ENCODE assay signal across 13 cellular contexts in the genomic region with DNA sequence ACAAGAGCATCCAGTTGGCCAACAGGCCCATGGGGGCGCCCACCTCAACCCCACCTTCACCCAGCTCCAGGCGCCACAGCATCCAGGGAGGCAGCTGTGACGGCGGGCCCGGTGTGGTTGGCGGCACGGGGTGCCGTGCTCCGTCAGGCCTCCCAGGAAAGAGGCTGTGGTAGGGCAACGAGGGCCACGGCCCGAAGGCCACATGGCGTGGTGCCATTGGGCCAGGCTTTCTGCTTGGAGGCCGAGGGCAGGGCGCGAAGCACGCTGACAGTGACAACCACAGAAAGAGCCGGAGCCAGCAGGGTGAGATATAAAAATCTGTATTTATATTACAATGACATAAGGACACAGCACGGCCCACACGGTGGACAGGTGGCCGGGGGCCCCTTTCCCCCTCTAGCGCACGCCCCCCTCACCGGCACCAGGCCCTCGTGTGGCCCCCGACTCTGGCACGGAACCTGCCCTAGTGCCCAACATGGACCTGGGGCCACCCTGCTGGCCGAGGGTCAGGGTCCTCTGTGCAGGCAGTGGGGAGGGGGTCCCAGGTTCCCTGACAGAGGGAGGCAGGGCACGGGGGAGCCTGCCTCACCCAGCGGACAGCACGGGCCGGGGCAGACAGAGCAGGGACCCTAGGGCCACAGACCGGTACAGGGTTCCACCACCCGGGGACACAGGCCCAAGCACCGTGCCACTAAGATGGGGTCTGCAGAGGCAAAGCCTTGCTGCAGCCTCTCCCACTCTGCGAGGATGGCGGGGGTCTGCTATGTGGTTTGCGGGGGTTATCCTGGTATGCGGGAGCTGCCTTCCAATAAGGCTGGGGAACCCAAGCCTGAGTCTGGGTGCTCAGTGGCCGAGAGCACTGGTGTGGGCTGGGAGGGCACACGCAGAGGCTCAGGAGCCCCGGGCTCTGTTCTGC. TPM values are rescaled to one million over a fixed set of nuclear protein-coding genes. Genes with fewer than 3 reads are reported as not detected.
DNase-seq lines count a peak whose midpoint lies in the region; ATAC-seq and TF ChIP-seq lines count a peak whose summit lies in the region.
"Had no signal": no experiment of that assay in that cellular context is flagged by ENCODE, and none has a peak within 500 bp of the region (broad histone marks: within the 10 kb centered on the region; RNA-seq: fewer than 3 reads in every experiment).

No MANE protein-coding gene starts in this region.

- no peak overlapping the region for H2AFZ ChIP-seq in H9 (ENCODE audit: low read length)

- DNase-seq in activated CD4-positive, alpha-beta T cell treated with anti-CD3 and anti-CD28 coated beads for 1 hour, result peak; percentile 6
- no peak for DNase-seq in activated CD4-positive, alpha-beta T cell treated with anti-CD3 and anti-CD28 coated beads for 4 hours
- DNase-seq in HK-2 (ENCODE audit: unreplicated experiment) (peak; percentile 2), heart left ventricle (peak in 4 of 5 donors; percentile 7 to 61 (median 26)), sciatic nerve (ENCODE audit: low spot score) (peak; percentile 56), H9 (no peak), NCI-H1092 treated with DMSO at 0.1 percent for 48 hours (lab: John Stamatoyannopoulos, UW) (no peak)
- DNase-seq: activated naive CD8-positive, alpha-beta T cell treated with anti-CD3 and anti-CD28 coated beads, Interleukin-2, amount 10 ng/mL, durations not matched to agents 7 days and 5 days; Caco-2; colonic mucosa; NCI-H187 had no signal

- WGBS in heart left ventricle, 4 donors, result 90 to 92% (median 92%) methylated on average over 34 to 42 of the region's 42 CpGs
- WGBS in H9 (ENCODE audit: extremely low coverage, insufficient read length, low lambda C conversion rate), result no CpG with 5 or more reads among the region's 42 CpGs

- no peak overlapping the region for H4K8ac ChIP-seq in H9 (replicated peaks; ENCODE audit: insufficient read length, low read depth, low read length)

- H3T11ph ChIP-seq in H9 (ENCODE audit: low read length), result no peak overlapping the region

- H3K27ac Mint-ChIP-seq in H9, result no peak overlapping the region; a peak in 1 of 7 replicates
- H3K27ac Mint-ChIP-seq: activated naive CD8-positive, alpha-beta T cell treated with anti-CD3 and anti-CD28 coated beads, Interleukin-2, amount 10 ng/mL, durations not matched to agents 7 days and 5 days had no signal

- peaks cover 5% of the 10 kb centered on the region for H3K27me3 Mint-ChIP-seq in H9 (ENCODE audit: low read depth)

- no peaks in the 10 kb centered on the region for H4K20me1 ChIP-seq in H9 (ENCODE audit: control insufficient read depth, insufficient read depth, insufficient read length)

- H3K9ac ChIP-seq in H9 (ENCODE audit: extremely low read depth, insufficient read length, low read length), result no peak overlapping the region

- no peak overlapping the region for H2AK5ac ChIP-seq in H9 (ENCODE audit: insufficient read length, low read length)

- H3K27ac ChIP-seq in heart left ventricle (no peak overlapping the region), H9 (ENCODE audit: insufficient read length, low read depth, low read length) (no peak overlapping the region)
- H3K27ac ChIP-seq: colonic mucosa had no signal

- ATAC-seq in heart left ventricle, result no peak
- ATAC-seq in sciatic nerve, result no peak
- no peak for ATAC-seq in HG03460 (IDR thresholded peaks at IDR 0.05; ENCODE audit: unreplicated experiment)

- no peak overlapping the region for H3K56ac ChIP-seq in H9 (ENCODE audit: insufficient read length, low read depth, low read length)

- H3K36me3 Mint-ChIP-seq in H9 (ENCODE audit: insufficient read depth in 1 of 3, low read depth in 3 of 3), result peaks cover 7 to 14% (median 9%) of the 10 kb centered on the region in 3 experiments
- H3K36me3 Mint-ChIP-seq: activated naive CD8-positive, alpha-beta T cell treated with anti-CD3 and anti-CD28 coated beads, Interleukin-2, amount 10 ng/mL, durations not matched to agents 7 days and 5 days had no signal

- no peak overlapping the region for H2BK15ac ChIP-seq in H9 (ENCODE audit: low read depth, low read length)

- no peak overlapping the region for H4K5ac ChIP-seq in H9 (ENCODE audit: insufficient read length, low read depth, low read length)

- no peaks in the 10 kb centered on the region for H3K79me1 ChIP-seq in H9 (ENCODE audit: insufficient read depth, low read depth, low read length, poor library complexity, severe bottlenecking)

- peaks cover under 1% of the 10 kb centered on the region for H3K23me2 ChIP-seq in H9 (ENCODE audit: insufficient read length, low read depth, low read length, poor library complexity, severe bottlenecking)

- H3K27me3 ChIP-seq in heart left ventricle (no peaks in the 10 kb centered on the region), H9 (ENCODE audit: insufficient read depth, low read length) (no peaks in the 10 kb centered on the region)
- H3K27me3 ChIP-seq: colonic mucosa, tibial artery had no signal

- H2BK12ac ChIP-seq in H9 (ENCODE audit: insufficient read length, low read depth, low read length), result no peak overlapping the region

- H3K14ac ChIP-seq in H9 (ENCODE audit: insufficient read depth, low read length), result no peak overlapping the region; the same call in 1 of the 2 replicates

- H3K4me1 Mint-ChIP-seq in H9, result peaks cover 0 to 7% of the 10 kb centered on the region in 2 experiments; a peak in 2 of 4 replicates

- no peak overlapping the region; the same call in 1 of the 2 replicates for H3K4ac ChIP-seq in H9 (ENCODE audit: low read depth, low read length)

- H3K9me3 ChIP-seq in heart left ventricle (no peaks in the 10 kb centered on the region), H9 (ENCODE audit: control insufficient read depth, low read depth, low read length) (no peaks in the 10 kb centered on the region)
- H3K9me3 ChIP-seq: Caco-2, colonic mucosa, tibial artery had no signal

- no peak overlapping the region for H3K4me2 ChIP-seq in H9 (ENCODE audit: insufficient read depth, insufficient read length, low read length)

- intact Hi-C loops in heart left ventricle (cut with DNase I) (loop anchor here in 3 of 10 donors (10.0 kb wide), 3 partner anchors 287 to 717 kb away; a partner anchor contains a TSS), sciatic nerve (cut with DNase I) (no loop called here)

- no peak overlapping the region for H3K4me3 Mint-ChIP-seq in H9
- H3K4me3 Mint-ChIP-seq: activated naive CD8-positive, alpha-beta T cell treated with anti-CD3 and anti-CD28 coated beads, Interleukin-2, amount 10 ng/mL, durations not matched to agents 7 days and 5 days had no signal

- H3K79me2 ChIP-seq in H9 (ENCODE audit: insufficient read depth, low read length), result no peaks in the 10 kb centered on the region

- H2BK120ac ChIP-seq in H9 (ENCODE audit: low read depth, low read length, poor library complexity, severe bottlenecking), result no peak overlapping the region

- no peak for TF ChIP-seq POLR2A in heart left ventricle (IDR thresholded peaks at IDR 0.05)

- no peak overlapping the region for H4K91ac ChIP-seq in H9 (ENCODE audit: insufficient read length, low read depth, low read length)

- peaks cover 0 to 58% (median 48%) of the 10 kb centered on the region in 9 donors for H3K36me3 ChIP-seq in heart left ventricle

- H3K23ac ChIP-seq in H9 (ENCODE audit: insufficient read length, low read depth, low read length), result no peak overlapping the region

- no peak overlapping the region for H2BK5ac ChIP-seq in H9 (ENCODE audit: insufficient read length, low read length)

- H3K4me3 ChIP-seq in heart left ventricle, result no peak overlapping the region
- H3K4me3 ChIP-seq: colonic mucosa, tibial artery had no signal

- no peak for TF ChIP-seq CTCF in heart left ventricle (IDR thresholded peaks at IDR 0.05)
- TF ChIP-seq CTCF in H9 (conservative IDR thresholded peaks at IDR 0.05), result no peak

- H3K9me3 Mint-ChIP-seq in H9, result peaks cover 13 to 17% of the 10 kb centered on the region in 2 experiments
- H3K9me3 Mint-ChIP-seq: activated naive CD8-positive, alpha-beta T cell treated with anti-CD3 and anti-CD28 coated beads, Interleukin-2, amount 10 ng/mL, durations not matched to agents 7 days and 5 days had no signal

- no peak overlapping the region for H3K18ac ChIP-seq in H9 (ENCODE audit: insufficient read length, low read depth, low read length)

- H3K4me1 ChIP-seq in heart left ventricle (peaks cover 1 to 36% (median 26%) of the 10 kb centered on the region in 12 donors), H9 (ENCODE audit: insufficient read depth, low read length) (no peaks in the 10 kb centered on the region)
- H3K4me1 ChIP-seq: Caco-2 had no signal

- no peak overlapping the region for H2BK20ac ChIP-seq in H9 (ENCODE audit: low read depth, low read length, poor library complexity, severe bottlenecking)

RNA-seq across cellular contexts. Expression of a gene that starts 5.5 kb away (rescaled TPM):
- total RNA-seq in heart left ventricle (1 to 10 TPM; 4.2 to 8.3 (median 6.3) TPM), sciatic nerve (15.4 TPM), H9 (2021) (18.0 and 19.1 TPM in 2 replicates)
- polyA plus RNA-seq in heart left ventricle, result 1 to 10 TPM; 4.2 to 6.8 TPM

RNA-seq across cellular contexts. Expression of a gene that starts 5.5 kb away (rescaled TPM):
- total RNA-seq in heart left ventricle, result 1 to 10 TPM in 7 of 9 donors, under 1 TPM in 2; 0.38 to 4.5 (median 2.6) TPM
- under 1 TPM; 0.79 to 0.84 TPM for polyA plus RNA-seq in heart left ventricle
- 7.7 TPM for total RNA-seq in sciatic nerve
- 0.74 and 1.5 TPM in 2 replicates for total RNA-seq in H9 (2021)

RNA-seq across cellular contexts. Expression of a gene that starts 14.5 kb away (rescaled TPM):
- 10 to 100 TPM; 27.5 to 76.6 (median 35.5) TPM for total RNA-seq in heart left ventricle
- 10 to 100 TPM; 39.0 to 55.5 TPM for polyA plus RNA-seq in heart left ventricle
- 84.7 TPM for total RNA-seq in sciatic nerve
- 24.1 and 25.4 TPM in 2 replicates for total RNA-seq in H9 (2021)

Comparison
In these comparisons a context has a peak if more than half of its experiments do, and no peak if none do; other contexts are left out.
1. DNase-seq: peak in activated CD4-positive, alpha-beta T cell treated with anti-CD3 and anti-CD28 coated beads for 1 hour (single experiment), HK-2 (single experiment), heart left ventricle (4 of 5) and sciatic nerve (single experiment); none in activated CD4-positive, alpha-beta T cell treated with anti-CD3 and anti-CD28 coated beads for 4 hours (0 of 2), H9 (single experiment) and NCI-H1092 treated with DMSO at 0.1 percent for 48 hours (single experiment).